In the genomic region with DNA sequence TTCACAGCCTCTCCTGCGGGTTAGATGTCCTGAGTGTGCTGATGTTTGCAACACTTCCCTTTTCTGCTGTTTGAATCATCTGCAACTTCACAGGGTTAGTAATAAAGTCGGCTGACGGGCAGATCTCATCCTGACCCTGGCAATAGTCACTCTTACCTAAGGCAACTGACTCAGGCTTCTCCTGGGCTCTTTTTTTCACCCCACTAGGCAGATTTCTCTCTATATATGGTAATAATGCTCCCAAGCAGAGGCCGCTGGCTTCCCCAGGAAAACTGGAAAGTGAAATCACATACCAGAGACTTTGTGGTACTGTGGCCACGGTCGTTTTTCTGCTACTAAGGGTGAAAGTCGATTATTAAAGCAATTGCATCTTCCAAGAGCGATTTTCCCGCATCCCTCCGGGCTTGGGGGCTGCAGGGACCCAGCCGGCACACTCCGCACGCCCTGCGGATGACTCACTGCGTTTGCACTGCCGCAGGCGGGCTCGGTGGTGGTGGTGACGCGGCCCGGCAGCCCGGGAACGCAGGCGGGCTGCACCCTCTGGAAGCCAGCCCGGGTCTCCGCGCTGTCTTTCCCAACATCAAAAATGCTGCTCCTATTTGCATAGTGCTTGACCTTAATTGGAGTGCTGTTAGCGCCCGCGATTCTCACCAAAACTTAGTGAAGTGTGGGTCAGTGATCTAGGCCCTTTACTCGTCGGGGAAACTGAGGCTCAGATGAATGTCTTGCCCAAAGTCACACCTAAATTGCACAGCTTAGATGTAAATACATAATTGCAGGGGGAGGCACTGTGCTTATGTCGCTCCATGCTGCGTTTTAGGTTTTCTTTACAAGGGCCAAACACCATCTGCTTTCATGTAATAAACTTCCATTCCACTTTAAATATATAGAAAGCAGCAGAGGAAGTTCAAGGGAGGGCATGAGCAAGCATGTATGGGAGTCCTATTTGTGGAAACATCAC, we compare ENCODE assay signal across 8 cellular contexts. TPM values are rescaled to one million over a fixed set of nuclear protein-coding genes. Genes with fewer than 3 reads are reported as not detected.
DNase-seq lines count a peak whose midpoint lies in the region; ATAC-seq, FAIRE-seq and TF ChIP-seq lines count a peak whose summit lies in the region.

No MANE protein-coding gene starts in this region.

- H3K9me3 ChIP-seq in left ventricle myocardium inferior (replicated peaks): no peaks in the 10 kb centered on the region

- POLR2A ChIA-PET in RWPE1 (lab: Yijun Ruan, JAX; ENCODE audit: low non-redundant PET): interaction anchor here (1.2 to 1.4 kb wide), 2 partner anchors 21 to 25 kb away, joined by 3 to 4 read pairs; no protein-coding TSS in a partner anchor

- CTCF ChIA-PET in RWPE1 (lab: Yijun Ruan, JAX): interaction anchor here (0.6 to 0.7 kb wide), 2 partner anchors 22 to 32 kb away, joined by 4 read pairs; no protein-coding TSS in a partner anchor

- H3K4me3 ChIP-seq in left ventricle myocardium inferior: peak overlapping the region; percentile 71

- DNase-seq in RWPE1 (ENCODE audit: low spot score) (peak; percentile 86), amniotic epithelial cell (ENCODE audit: low read depth) (peak; percentile 99), left ventricle myocardium inferior (peak; percentile 71), posterior vena cava (ENCODE audit: low spot score) (peak; percentile 95)

- intact Hi-C loops in left ventricle myocardium inferior (cut with micrococcal nuclease): loop anchor here (10.0 kb wide), 1 partner anchor 61 kb away; no protein-coding TSS in a partner anchor
- intact Hi-C loops in posterior vena cava (cut with DNase I): loop anchor here in 1 of 2 donors (2.0 kb wide), 1 partner anchor 47 kb away; a partner anchor contains a TSS

- H3K36me3 ChIP-seq in left ventricle myocardium inferior: no peaks in the 10 kb centered on the region

- H3K27ac ChIP-seq in RWPE1: peak overlapping the region; percentile 98
- peak overlapping the region; percentile 90 for H3K27ac ChIP-seq in left ventricle myocardium inferior (replicated peaks)

- peaks cover 29% of the 10 kb centered on the region for H3K4me1 ChIP-seq in left ventricle myocardium inferior

- ATAC-seq in GM18867 (IDR thresholded peaks at IDR 0.05; ENCODE audit: unreplicated experiment) (peak; percentile 48), HG03469 (IDR thresholded peaks at IDR 0.05; ENCODE audit: unreplicated experiment) (peak; percentile 58), HG02840 (IDR thresholded peaks at IDR 0.05; ENCODE audit: low FRiP score, unreplicated experiment) (no peak)

- H3K27me3 ChIP-seq in left ventricle myocardium inferior (ENCODE audit: low read depth): no peaks in the 10 kb centered on the region

- TF ChIP-seq CTCF in RWPE1 (conservative IDR thresholded peaks at IDR 0.05; ENCODE audit: low read depth): no peak
- TF ChIP-seq CTCF in left ventricle myocardium inferior (IDR thresholded peaks at IDR 0.05; ENCODE audit: borderline replicate concordance): no peak

- FAIRE-seq in A204.1 (lab: Jason Lieb, UNC): peak; percentile 95

RNA-seq across cellular contexts. Expression of a gene that starts 47.6 kb away (rescaled TPM):
- 542 TPM for total RNA-seq in left ventricle myocardium inferior
- 1,000 to 10,000 TPM; 1,298 to 1,367 TPM for total RNA-seq in posterior vena cava
